In genomic region chr16:46748775-46749705, GRCh38 we compare ENCODE assay signal across 9 cellular contexts. TPM values are rescaled to one million over a fixed set of nuclear protein-coding genes. Genes with fewer than 3 reads are reported as not detected.
DNase-seq lines count a peak whose midpoint lies in the region; TF ChIP-seq lines count a peak whose summit lies in the region.
"Had no signal": no experiment of that assay in that cellular context is flagged by ENCODE, and none has a peak within 500 bp of the region (broad histone marks: within the 10 kb centered on the region; RNA-seq: fewer than 3 reads in every experiment).

No MANE protein-coding gene starts in this region.

- H3K27me3 ChIP-seq in H9 (ENCODE audit: insufficient read depth, low read length) (no peaks in the 10 kb centered on the region), hepatocyte (no peaks in the 10 kb centered on the region), GM23248 (replicated peaks; ENCODE audit: insufficient read depth) (no peaks in the 10 kb centered on the region)

- H3T11ph ChIP-seq in H9 (ENCODE audit: low read length), result no peak overlapping the region

- TF ChIP-seq CTCF in GM10248 (IDR thresholded peaks at IDR 0.05; ENCODE audit: control extremely low read depth, extremely low read depth, low read depth, missing control alignments) (no peak), H9 (conservative IDR thresholded peaks at IDR 0.05) (no peak), hepatocyte (IDR thresholded peaks at IDR 0.05; ENCODE audit: poor library complexity) (no peak)

- H4K5ac ChIP-seq in H9 (ENCODE audit: insufficient read length, low read depth, low read length), result no peak overlapping the region

- H3K36me3 Mint-ChIP-seq in H9 (ENCODE audit: insufficient read depth in 1 of 3, low read depth in 3 of 3), result no peaks in the 10 kb centered on the region

- no peaks in the 10 kb centered on the region for H3K27me3 Mint-ChIP-seq in H9 (ENCODE audit: low read depth)

- no peak overlapping the region for H2AK5ac ChIP-seq in H9 (ENCODE audit: insufficient read length, low read length)

- no peak overlapping the region for H2BK15ac ChIP-seq in H9 (ENCODE audit: low read depth, low read length)

- no peak overlapping the region for H3K56ac ChIP-seq in H9 (ENCODE audit: insufficient read length, low read depth, low read length)

- H3K4me3 ChIP-seq in hepatocyte (no peak overlapping the region), GM23248 (no peak overlapping the region)

- no CpG with 5 or more reads among the region's 20 CpGs for WGBS in H9 (ENCODE audit: extremely low coverage, insufficient read length, low lambda C conversion rate)
- WGBS in hepatocyte (ENCODE audit: low lambda C conversion rate, missing lambda C conversion rate), result 77% methylated on average over 20 of the region's 20 CpGs
- WGBS in GM23248 (ENCODE audit: low coverage in 1 of 2, low lambda C conversion rate in 2 of 2, missing lambda C conversion rate in 2 of 2), 2 experiments, result 60 to 64% methylated on average over 20 of the region's 20 CpGs

- peak overlapping the region in 1 of 2 experiments; percentile 44; a peak in 2 of 5 replicates for H3K4me3 Mint-ChIP-seq in H9

- no peak overlapping the region for H3K14ac ChIP-seq in H9 (ENCODE audit: insufficient read depth, low read length)

- POLR2A ChIA-PET in GM10248 (lab: Yijun Ruan, JAX), result interaction anchor here (0.6 kb wide), 1 partner anchor 95 kb away, joined by 4 read pairs; no protein-coding TSS in a partner anchor

- H2BK5ac ChIP-seq in H9 (ENCODE audit: insufficient read length, low read length), result no peak overlapping the region

- no peaks in the 10 kb centered on the region for H3K9me2 ChIP-seq in hepatocyte (replicated peaks; ENCODE audit: insufficient read depth)
- no peaks in the 10 kb centered on the region for H3K9me2 ChIP-seq in GM23248 (ENCODE audit: insufficient read depth)

- CTCF ChIA-PET in GM10248 (lab: Yijun Ruan, JAX), result no interaction called here

- no peaks in the 10 kb centered on the region for H3K79me1 ChIP-seq in H9 (ENCODE audit: insufficient read depth, low read depth, low read length, poor library complexity, severe bottlenecking)

- H3K9ac ChIP-seq in H9 (ENCODE audit: extremely low read depth, insufficient read length, low read length), result no peak overlapping the region
- no peak overlapping the region for H3K9ac ChIP-seq in GM23248

- no peak overlapping the region for H4K91ac ChIP-seq in H9 (ENCODE audit: insufficient read length, low read depth, low read length)

- no peak overlapping the region for H3K4ac ChIP-seq in H9 (ENCODE audit: low read depth, low read length)

- H3K4me1 Mint-ChIP-seq in H9, result peaks cover 26 to 32% of the 10 kb centered on the region in 2 experiments

- H3F3A ChIP-seq in GM23248 (ENCODE audit: insufficient read depth), result no peaks in the 10 kb centered on the region

- H3K36me3 ChIP-seq in hepatocyte (replicated peaks; ENCODE audit: insufficient read depth, low read depth) (no peaks in the 10 kb centered on the region), GM23248 (ENCODE audit: low read depth) (no peaks in the 10 kb centered on the region)

- no peak overlapping the region for H3K23ac ChIP-seq in H9 (ENCODE audit: insufficient read length, low read depth, low read length)

- H4K20me1 ChIP-seq in H9 (ENCODE audit: control insufficient read depth, insufficient read depth, insufficient read length) (no peaks in the 10 kb centered on the region), hepatocyte (ENCODE audit: insufficient read depth, poor library complexity, severe bottlenecking) (no peaks in the 10 kb centered on the region), GM23248 (ENCODE audit: insufficient read depth) (no peaks in the 10 kb centered on the region)

- in situ Hi-C loops in GM23248 (cut with MboI), result no loop called here

- H2BK120ac ChIP-seq in H9 (ENCODE audit: low read depth, low read length, poor library complexity, severe bottlenecking), result no peak overlapping the region

- DNase-seq in GM10248 (ENCODE audit: extremely low spot score), result peak; percentile 52
- no peak for DNase-seq in H9
- peak; percentile 43 for DNase-seq in NCI-H2107 treated with DMSO at 0.1 percent for 48 hours (lab: John Stamatoyannopoulos, UW; ENCODE audit: unreplicated experiment)
- peak; percentile 32 for DNase-seq in hepatocyte (ENCODE audit: low spot score)
- no peak for DNase-seq in GM23248
- DNase-seq in superior temporal gyrus (ENCODE audit: extremely low spot score), result no peak
- no peak for DNase-seq in activated effector memory CD4-positive, alpha-beta T cell treated with anti-CD3 and anti-CD28 coated beads, Interleukin-2, amount 50 U/mL, for 16 hours
- no peak for DNase-seq in NCI-H226
- DNase-seq: NCI-H446 treated with DMSO at 0.1 percent for 48 hours had no signal

- H3K79me2 ChIP-seq in H9 (ENCODE audit: insufficient read depth, low read length) (no peaks in the 10 kb centered on the region), hepatocyte (no peaks in the 10 kb centered on the region), GM23248 (ENCODE audit: insufficient read depth) (no peaks in the 10 kb centered on the region)

- peak overlapping the region in 2 of 3 experiments; percentile 63 to 87; a peak in 3 of 7 replicates for H3K27ac Mint-ChIP-seq in H9

- no peaks in the 10 kb centered on the region for H3K23me2 ChIP-seq in H9 (ENCODE audit: insufficient read length, low read depth, low read length, poor library complexity, severe bottlenecking)

- H3K4me1 ChIP-seq in H9 (ENCODE audit: insufficient read depth, low read length) (0 out of 2 replicates have a peak, but pooled peaks cover 6% of the 10 kb centered on the region), hepatocyte (ENCODE audit: insufficient read depth) (peaks cover 22% of the 10 kb centered on the region), GM23248 (ENCODE audit: insufficient read depth) (no peaks in the 10 kb centered on the region)

- no peak overlapping the region for H2BK12ac ChIP-seq in H9 (ENCODE audit: insufficient read length, low read depth, low read length)

- no peak overlapping the region for H3K4me2 ChIP-seq in H9 (ENCODE audit: insufficient read depth, insufficient read length, low read length)
- H3K4me2 ChIP-seq in hepatocyte, result no peak overlapping the region
- no peak overlapping the region for H3K4me2 ChIP-seq in GM23248 (ENCODE audit: unreplicated experiment)

- no peak overlapping the region for H2BK20ac ChIP-seq in H9 (ENCODE audit: low read depth, low read length, poor library complexity, severe bottlenecking)

- no peaks in the 10 kb centered on the region for H3K9me3 Mint-ChIP-seq in H9

- H3K27ac ChIP-seq in H9 (ENCODE audit: insufficient read length, low read depth, low read length), result no peak overlapping the region
- H3K27ac ChIP-seq in hepatocyte, result no peak overlapping the region
- no peak overlapping the region for H3K27ac ChIP-seq in GM23248

- no peaks in the 10 kb centered on the region for H3K9me3 ChIP-seq in H9 (ENCODE audit: control insufficient read depth, low read depth, low read length)
- no peaks in the 10 kb centered on the region for H3K9me3 ChIP-seq in hepatocyte (ENCODE audit: low read depth)
- H3K9me3 ChIP-seq in GM23248 (ENCODE audit: low read depth), result no peaks in the 10 kb centered on the region

- no peak overlapping the region for H2AFZ ChIP-seq in H9 (ENCODE audit: low read length)
- H2AFZ ChIP-seq in hepatocyte, result no peak overlapping the region
- no peak overlapping the region for H2AFZ ChIP-seq in GM23248

- no peak overlapping the region for H3K18ac ChIP-seq in H9 (ENCODE audit: insufficient read length, low read depth, low read length)

- H4K8ac ChIP-seq in H9 (replicated peaks; ENCODE audit: insufficient read length, low read depth, low read length), result no peak overlapping the region

RNA-seq across cellular contexts. Expression of gene MYLK3, which starts 0.9 kb away (rescaled TPM):
- total RNA-seq in H9 (2021) (0.39 and 0.90 TPM in 2 replicates), hepatocyte (2.0 and 6.5 TPM in 2 replicates)
- polyA plus RNA-seq in hepatocyte (1.9 and 2.5 TPM in 2 replicates), GM23248 (2016; fragmentation: Nextera tagmentation; extraction: Ambion mirVana) (0.11 TPM in 1 of 2 replicates, not detected in the other)
- total RNA-seq in GM23248 (2014; rRNA removed; shearing (Covaris generic)), result not detected in 2 replicates

RNA-seq across cellular contexts. Expression of gene ORC6, which starts 59.6 kb away (rescaled TPM):
- 85.1 and 95.0 TPM in 2 replicates for total RNA-seq in H9 (2021)
- 13.8 and 15.4 TPM in 2 replicates for total RNA-seq in hepatocyte
- polyA plus RNA-seq in hepatocyte, result 11.7 and 15.8 TPM in 2 replicates
- 7.8 and 13.3 TPM in 2 replicates for total RNA-seq in GM23248 (2014; rRNA removed; shearing (Covaris generic))
- polyA plus RNA-seq in GM23248 (2016; fragmentation: Nextera tagmentation; extraction: Ambion mirVana), result 10.7 and 11.6 TPM in 2 replicates

Comparison
In these comparisons a context has a peak if more than half of its experiments do, and no peak if none do; other contexts are left out.
1. DNase-seq: peak in GM10248 (single experiment), NCI-H2107 treated with DMSO at 0.1 percent for 48 hours (single experiment) and hepatocyte (single experiment); none in H9 (single experiment), GM23248 (single experiment), superior temporal gyrus (single experiment), activated effector memory CD4-positive, alpha-beta T cell treated with anti-CD3 and anti-CD28 coated beads, Interleukin-2, amount 50 U/mL, for 16 hours (single experiment) and NCI-H226 (single experiment).